Comparison of ENCODE assay signal across 2 cellular contexts in the genomic region with DNA sequence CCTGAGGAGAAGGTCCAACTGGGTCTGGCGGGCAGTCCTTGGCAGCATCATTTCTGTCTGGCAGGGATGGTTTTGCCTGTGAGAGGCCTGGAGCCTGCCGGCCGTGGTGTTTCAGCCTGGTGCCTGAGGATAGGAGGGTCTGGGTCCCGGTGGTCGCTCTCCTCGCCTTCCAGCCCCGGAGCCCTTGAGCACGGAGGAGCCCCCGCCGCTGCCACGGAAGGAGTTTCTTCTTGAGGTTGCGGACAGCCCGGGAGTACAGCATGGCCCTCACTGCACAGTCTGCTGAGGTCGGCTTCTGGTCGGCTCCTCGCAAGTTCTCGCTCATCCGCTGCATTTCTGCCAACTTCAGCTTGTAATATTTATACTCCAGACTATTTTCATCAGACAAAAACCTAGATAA.
TF ChIP-seq lines count a peak whose summit lies in the region.

No MANE protein-coding gene starts in this region.

TF ChIP-seq in HepG2, 621 proteins besides CTCF, POLR2A, EP300 and RAD21:
- TF ChIP-seq AGO2 (optimal IDR thresholded peaks at IDR 0.05; ENCODE audit: low read depth, low read length) (peak; percentile 38), ZSCAN22 (CRISPR knock-in tag; IDR thresholded peaks at IDR 0.05) (no peak)

TF ChIP-seq in K562, 482 proteins besides CTCF, POLR2A, EP300 and RAD21:
- TF ChIP-seq POLR2G (IDR thresholded peaks at IDR 0.05; ENCODE audit: low read depth, low read length) (peak; percentile 59), ZNF23 (CRISPR knock-in tag; IDR thresholded peaks at IDR 0.05) (no peak)
